ENCODE assay signal across 8 cellular contexts in the genomic region with DNA sequence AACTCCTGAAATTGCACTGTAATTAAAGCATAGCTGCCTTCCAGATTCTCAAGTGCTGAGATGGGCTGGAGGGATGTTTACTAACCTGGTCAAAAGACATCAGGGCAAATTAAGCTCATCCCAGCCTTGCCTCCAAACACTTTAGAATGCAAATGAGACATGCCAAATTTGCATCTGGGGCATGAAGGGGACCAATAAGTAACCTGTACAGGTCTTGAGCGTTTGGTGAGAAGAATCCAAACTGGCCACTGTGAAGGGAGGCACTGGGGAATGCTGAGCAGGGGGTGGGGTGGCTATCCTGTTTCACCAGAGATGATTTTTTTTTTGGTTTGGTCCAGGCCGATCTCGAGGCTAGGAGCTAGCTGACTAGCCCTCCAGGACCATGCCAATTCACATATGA. TPM values are rescaled to one million over a fixed set of nuclear protein-coding genes. Genes with fewer than 3 reads are reported as not detected.
DNase-seq lines count a peak whose midpoint lies in the region; ATAC-seq and TF ChIP-seq lines count a peak whose summit lies in the region.

No MANE protein-coding gene starts in this region.

- H3K36me3 Mint-ChIP-seq in chondrocyte (ENCODE audit: low read depth) (no peaks in the 10 kb centered on the region), Calu3 (ENCODE audit: insufficient read depth, unreplicated experiment) (no peaks in the 10 kb centered on the region)

- peaks cover 14% of the 10 kb centered on the region for H3K4me1 ChIP-seq in left ventricle myocardium inferior

- peak overlapping the region; percentile 42 for H3K4me3 ChIP-seq in left ventricle myocardium inferior

- CTCF ChIA-PET in Calu3 (lab: Charles Lee): no interaction called here

- H3K4me3 Mint-ChIP-seq in chondrocyte (ENCODE audit: unreplicated experiment) (no peak overlapping the region), Calu3 (ENCODE audit: low read depth, unreplicated experiment) (no peak overlapping the region)

- TF ChIP-seq CTCF in left ventricle myocardium inferior (IDR thresholded peaks at IDR 0.05; ENCODE audit: borderline replicate concordance): no peak
- TF ChIP-seq CTCF in chondrocyte (IDR thresholded peaks at IDR 0.05): no peak
- no peak for TF ChIP-seq CTCF in Calu3 (IDR thresholded peaks at IDR 0.05; ENCODE audit: unreplicated experiment)

- peak; percentile 87 for DNase-seq in NCI-H1092 (lab: John Stamatoyannopoulos, UW)
- DNase-seq in left ventricle myocardium inferior: no peak
- no peak for DNase-seq in COR-L47 (lab: John Stamatoyannopoulos, UW)
- no peak for DNase-seq in chondrocyte (ENCODE audit: low spot score)
- DNase-seq in amniotic stem cell (lab: John Stamatoyannopoulos, UW): no peak
- no peak for DNase-seq in Calu3

- no peaks in the 10 kb centered on the region for H3K9me3 Mint-ChIP-seq in chondrocyte (ENCODE audit: low read depth)
- H3K9me3 Mint-ChIP-seq in Calu3 (ENCODE audit: low read depth, unreplicated experiment): no peaks in the 10 kb centered on the region

- peaks cover 4% of the 10 kb centered on the region for H3K27me3 ChIP-seq in left ventricle myocardium inferior (ENCODE audit: low read depth)

- H3K36me3 ChIP-seq in left ventricle myocardium inferior: no peaks in the 10 kb centered on the region

- ATAC-seq in GM18511 (IDR thresholded peaks at IDR 0.05; ENCODE audit: unreplicated experiment): peak; percentile 49
- peak; percentile 41 for ATAC-seq in GM21576 (IDR thresholded peaks at IDR 0.05; ENCODE audit: unreplicated experiment)

- BruUV-seq in Calu3 (replicated peaks; lab: Mats Ljungman, UMichigan): no TSS peak

- peaks cover 9% of the 10 kb centered on the region for H3K4me1 Mint-ChIP-seq in chondrocyte (ENCODE audit: low read depth)
- H3K4me1 Mint-ChIP-seq in Calu3 (ENCODE audit: low read depth, unreplicated experiment): no peaks in the 10 kb centered on the region

- H3K9me3 ChIP-seq in left ventricle myocardium inferior (replicated peaks): no peaks in the 10 kb centered on the region

- H3K27me3 Mint-ChIP-seq in chondrocyte (ENCODE audit: low read depth) (peaks cover 2% of the 10 kb centered on the region), Calu3 (ENCODE audit: unreplicated experiment) (peaks cover 37% of the 10 kb centered on the region)

- intact Hi-C loops in left ventricle myocardium inferior (cut with micrococcal nuclease) (no loop called here), Calu3 (cut with micrococcal nuclease; ENCODE audit: unreplicated experiment) (no loop called here)

- H3K27ac Mint-ChIP-seq in chondrocyte (ENCODE audit: unreplicated experiment) (no peak overlapping the region), Calu3 (ENCODE audit: unreplicated experiment) (no peak overlapping the region)

- H3K27ac ChIP-seq in left ventricle myocardium inferior (replicated peaks): peak overlapping the region; percentile 60

RNA-seq across cellular contexts. Expression of gene ADA2, which starts 38.3 kb away (rescaled TPM):
- total RNA-seq in left ventricle myocardium inferior (38.0 TPM), chondrocyte (2.9 to 4.6 TPM (median 4.3 TPM) in 3 replicates), Calu3 (2022) (not detected in 2 replicates)
